ENCODE assay signal across 10 cellular contexts in genomic region chr19:4972509-4973230, GRCh38. TPM values are rescaled to one million over a fixed set of nuclear protein-coding genes. Genes with fewer than 3 reads are reported as not detected.
DNase-seq lines count a peak whose midpoint lies in the region; ATAC-seq, FAIRE-seq and TF ChIP-seq lines count a peak whose summit lies in the region.
"Had no signal": no experiment of that assay in that cellular context is flagged by ENCODE, and none has a peak within 500 bp of the region (broad histone marks: within the 10 kb centered on the region; RNA-seq: fewer than 3 reads in every experiment).

No MANE protein-coding gene starts in this region.

- H3K9ac ChIP-seq in skeletal muscle tissue (ENCODE audit: low read depth in 1 of 3, low read length in 3 of 3) = peak overlapping the region; percentile 22 to 54 (median 25)

- H3K4me1 ChIP-seq in skeletal muscle tissue (ENCODE audit: control insufficient read depth in 3 of 3, insufficient read depth in 3 of 3, low read length in 3 of 3) = peaks cover 51 to 68% (median 66%) of the 10 kb centered on the region in 3 donors

- no peaks in the 10 kb centered on the region for H3K9me3 ChIP-seq in skeletal muscle tissue (ENCODE audit: control insufficient read depth in 3 of 3, low read length in 3 of 3)

- POLR2A ChIA-PET in RWPE1 (lab: Yijun Ruan, JAX; ENCODE audit: low non-redundant PET) = no interaction called here

- H3K27ac ChIP-seq in RWPE1 = peak overlapping the region; percentile 91
- no peak overlapping the region for H3K27ac ChIP-seq in skeletal muscle tissue (ENCODE audit: low read depth, low read length)

- H3K27me3 ChIP-seq in H7 (ENCODE audit: control insufficient read depth, insufficient read depth, low read length) = no peaks in the 10 kb centered on the region
- no peaks in the 10 kb centered on the region for H3K27me3 ChIP-seq in skeletal muscle tissue (ENCODE audit: control insufficient read depth in 3 of 3, insufficient read depth in 3 of 3, low read length in 3 of 3)

- no peak for ATAC-seq in HG03280 (IDR thresholded peaks at IDR 0.05; ENCODE audit: unreplicated experiment)

- DNase-seq in H7 (peak; percentile 35), RWPE1 (ENCODE audit: low spot score) (no peak), fibroblast of gingiva (ENCODE audit: low read depth) (peak; percentile 59), D721Med (ENCODE audit: insufficient read length, low spot score) (no peak), HuH-7 (ENCODE audit: low spot score) (no peak)
- DNase-seq: amygdala, NCI-H1092, RPMI8226 had no signal

- no peak for FAIRE-seq in D721Med (lab: Jason Lieb, UNC)

- no peaks in the 10 kb centered on the region for H3K36me3 ChIP-seq in H7 (replicated peaks; ENCODE audit: control insufficient read depth, insufficient read depth, low read length)
- H3K36me3 ChIP-seq in skeletal muscle tissue (ENCODE audit: control insufficient read depth in 3 of 3, insufficient read depth in 3 of 3, low read length in 3 of 3) = peaks cover 0 to 3% (median 0%) of the 10 kb centered on the region in 3 donors

- CTCF ChIA-PET in RWPE1 (lab: Yijun Ruan, JAX) = interaction anchor here (1.1 to 2.4 kb wide), 2 partner anchors 29 to 61 kb away, joined by 3 to 6 read pairs; no protein-coding TSS in a partner anchor

- no peak overlapping the region for H3K4me3 ChIP-seq in H7 (ENCODE audit: insufficient read depth, low read depth, low read length)
- no peak overlapping the region for H3K4me3 ChIP-seq in skeletal muscle tissue (ENCODE audit: low read length in 3 of 3)

- TF ChIP-seq CTCF in RWPE1 (conservative IDR thresholded peaks at IDR 0.05; ENCODE audit: low read depth) (no peak), D721Med (IDR thresholded peaks at IDR 0.05; ENCODE audit: insufficient read depth, missing control alignments) (no peak)

RNA-seq across cellular contexts. Expression of gene KDM4B, which starts 3.8 kb away (rescaled TPM):
- total RNA-seq in H7 (2014; rRNA removed; shearing (Covaris generic)) = 12.0 and 18.5 TPM in 2 replicates
- 11.5 TPM for total RNA-seq in skeletal muscle tissue

Comparison
In these comparisons a context has a peak if more than half of its experiments do, and no peak if none do; other contexts are left out.
1. DNase-seq: peak in H7 (single experiment) and fibroblast of gingiva (single experiment); none in RWPE1 (single experiment), D721Med (single experiment) and HuH-7 (single experiment).